Comparison of ENCODE assay signal across 34 cellular contexts in genomic region chr2:164530464-164530863, GRCh38.
"Had no signal": no experiment of that assay in that cellular context is flagged by ENCODE, and none has a peak within 500 bp of the region (broad histone marks: within the 10 kb centered on the region; RNA-seq: fewer than 3 reads in every experiment).

No MANE protein-coding gene starts in this region.

- H3K4me3 ChIP-seq: adrenal gland, cardiac muscle cell had no signal

- H3K27me3 ChIP-seq: adrenal gland, cardiac muscle cell had no signal

- H3K9me3 ChIP-seq: adrenal gland had no signal

- FAIRE-seq: astrocyte, bronchial epithelial cell, TTC549 had no signal

- DNase-seq: activated B cell treated with CpG ODN at 0.5 μM for 24 hours; activated CD4-positive, alpha-beta memory T cell treated with anti-CD3 and anti-CD28 coated beads for 36 hours; activated CD4-positive, alpha-beta T cell treated with anti-CD3 and anti-CD28 coated beads for 4 hours; activated CD4-positive, alpha-beta T cell treated with anti-CD3 and anti-CD28 coated beads, Interleukin-2, amount 10 ng/mL, durations not matched to agents 24 days and 14 days; activated CD4-positive, alpha-beta T cell treated with anti-CD3 and anti-CD28 coated beads, Interleukin-2, amount 50 U/mL, for 1 hour; activated CD4-positive, alpha-beta T cell treated with anti-CD3 and anti-CD28 coated beads, Interleukin-2, amount 50 U/mL, for 4 hours; activated CD4-positive, CD25-positive, alpha-beta regulatory T cell treated with anti-CD3 and anti-CD28 coated beads, Interleukin-2, amount 50 U/mL, for 72 hours; activated CD8-positive, alpha-beta memory T cell treated with anti-CD3 and anti-CD28 coated beads, Interleukin-2, amount 50 U/mL, for 4 hours; activated CD8-positive, alpha-beta T cell treated with anti-CD3 and anti-CD28 coated beads for 36 hours; activated effector memory CD4-positive, alpha-beta T cell treated with anti-CD3 and anti-CD28 coated beads, Interleukin-2, amount 50 U/mL, for 16 hours; activated gamma-delta T cell treated with Interleukin-2 at 50 U/mL for 16 hours; activated naive CD4-positive, alpha-beta T cell; activated naive CD4-positive, alpha-beta T cell treated with anti-CD3 and anti-CD28 coated beads for 36 hours; activated naive CD4-positive, alpha-beta T cell treated with anti-CD3 and anti-CD28 coated beads, Interleukin-2, amount 50 U/mL, for 16 hours; activated naive CD8-positive, alpha-beta T cell treated with anti-CD3 and anti-CD28 coated beads for 36 hours; activated T-cell treated with anti-CD3 and anti-CD28 coated beads for 4 hours; activated T-cell treated with anti-CD3 and anti-CD28 coated beads, Interleukin-2, amount 50 U/mL, for 1 hour; activated T-cell treated with anti-CD3 and anti-CD28 coated beads, Interleukin-2, amount 50 U/mL, for 4 hours; activated T-cell treated with anti-CD3 and anti-CD28 coated beads, Interleukin-2, amount 50 U/mL, for 72 hours; adrenal gland; amniotic stem cell; anterior cingulate cortex; caudate nucleus; cerebellar nuclear complex; T-helper 1 cell; T-helper 2 cell; T-helper 9 cell had no signal

- H3K27ac ChIP-seq: adrenal gland, cardiac muscle cell, VCaP had no signal

- ATAC-seq: activated CD8-positive, alpha-beta T cell treated with anti-CD3 and anti-CD28 coated beads for 36 hours; activated naive CD4-positive, alpha-beta T cell treated with anti-CD3 and anti-CD28 coated beads, Interleukin-2, amount 50 U/mL, for 72 hours; activated T-cell treated with anti-CD3 and anti-CD28 coated beads, Interleukin-2, amount 50 U/mL, for 4 hours; activated T-cell treated with anti-CD3 and anti-CD28 coated beads, Interleukin-2, amount 50 U/mL, for 72 hours; activated T-helper 17 cell treated with anti-CD3 and anti-CD28 coated beads, Interleukin-2, amount 50 U/mL, for 72 hours had no signal

- H3K36me3 ChIP-seq: adrenal gland, cardiac muscle cell had no signal
